In genomic region chr17:4860651-4861050, GRCh38 we compare ENCODE assay signal across 22 cellular contexts. TPM values are rescaled to one million over a fixed set of nuclear protein-coding genes. Genes with fewer than 3 reads are reported as not detected.
DNase-seq lines count a peak whose midpoint lies in the region; ATAC-seq and TF ChIP-seq lines count a peak whose summit lies in the region.
"Had no signal": no experiment of that assay in that cellular context is flagged by ENCODE, and none has a peak within 500 bp of the region (broad histone marks: within the 10 kb centered on the region; RNA-seq: fewer than 3 reads in every experiment).

No MANE protein-coding gene starts in this region.

- H3K4me2 ChIP-seq in mesenchymal stem cell (ENCODE audit: low read length, poor library complexity, severe bottlenecking) = no peak overlapping the region
- H3K4me2 ChIP-seq: SK-N-SH had no signal

- H3K9me3 Mint-ChIP-seq in endothelial cell (ENCODE audit: unreplicated experiment) = no peaks in the 10 kb centered on the region
- H3K9me3 Mint-ChIP-seq: activated CD4-positive, alpha-beta memory T cell treated with anti-CD3 and anti-CD28 coated beads, Interleukin-2, amount 10 ng/mL, durations not matched to agents 7 days and 5 days; activated naive CD4-positive, alpha-beta T cell treated with anti-CD3 and anti-CD28 coated beads, Interleukin-2, amount 50 U/mL, for 24 hours; CD4-positive, alpha-beta memory T cell; stimulated activated naive CD8-positive, alpha-beta T cell treated with anti-CD3 and anti-CD28 coated beads, Interleukin-15, Interleukin-2, amounts not matched to agents 100 ng/mL and 50 ng/mL, for 24 hours had no signal

- H3K4me1 Mint-ChIP-seq in endothelial cell (ENCODE audit: unreplicated experiment) = peaks cover 56% of the 10 kb centered on the region

- no peak overlapping the region for H4K91ac ChIP-seq in mesenchymal stem cell (ENCODE audit: low read length)

- H2AK5ac ChIP-seq in mesenchymal stem cell (ENCODE audit: low read length, severe bottlenecking) = no peak overlapping the region

- no peak overlapping the region for H3K14ac ChIP-seq in mesenchymal stem cell (ENCODE audit: low read length in 2 of 2)

- TF ChIP-seq POLR2A in testis (IDR thresholded peaks at IDR 0.05) = no peak

- intact Hi-C loops in testis (cut with DNase I; ENCODE audit: low total_unique reads) = no loop called here

- H3K4ac ChIP-seq in mesenchymal stem cell (ENCODE audit: low read depth in 1 of 2, low read length in 2 of 2) = no peak overlapping the region

- H3K27ac Mint-ChIP-seq in endothelial cell (ENCODE audit: unreplicated experiment) = peak overlapping the region; percentile 85
- H3K27ac Mint-ChIP-seq: activated CD4-positive, alpha-beta memory T cell treated with anti-CD3 and anti-CD28 coated beads, Interleukin-2, amount 10 ng/mL, durations not matched to agents 7 days and 5 days; activated naive CD4-positive, alpha-beta T cell treated with anti-CD3 and anti-CD28 coated beads, Interleukin-2, amount 50 U/mL, for 24 hours; stimulated activated naive CD8-positive, alpha-beta T cell treated with anti-CD3 and anti-CD28 coated beads, Interleukin-15, Interleukin-2, amounts not matched to agents 100 ng/mL and 50 ng/mL, for 24 hours had no signal

- no peak overlapping the region for H2BK120ac ChIP-seq in mesenchymal stem cell (ENCODE audit: low read depth, low read length)

- no peak for TF ChIP-seq CTCF in endothelial cell (IDR thresholded peaks at IDR 0.05; ENCODE audit: unreplicated experiment)
- no peak for TF ChIP-seq CTCF in testis (IDR thresholded peaks at IDR 0.05)

- WGBS in mesenchymal stem cell = 96% methylated on average over 9 of the region's 9 CpGs
- 37 to 60% methylated on average over 9 of the region's 9 CpGs for whole genome bisulfite sequencing in testis, 2 donors

- H3K36me3 Mint-ChIP-seq in endothelial cell (ENCODE audit: low read depth, unreplicated experiment) = peaks cover 17% of the 10 kb centered on the region

- H3K23ac ChIP-seq in mesenchymal stem cell (ENCODE audit: low read length in 2 of 2) = no peak overlapping the region

- no peak overlapping the region for H4K8ac ChIP-seq in mesenchymal stem cell (ENCODE audit: low read length)

- peaks cover 38% of the 10 kb centered on the region for H3K79me1 ChIP-seq in mesenchymal stem cell (replicated peaks; ENCODE audit: low read length, poor library complexity, severe bottlenecking)

- no peak for ATAC-seq in HG02678 (IDR thresholded peaks at IDR 0.05; ENCODE audit: unreplicated experiment)
- no peak for ATAC-seq in HG03565 (IDR thresholded peaks at IDR 0.05; ENCODE audit: unreplicated experiment)
- ATAC-seq: HCT116 had no signal

- DNase-seq in endothelial cell (ENCODE audit: low spot score) (no peak), mesenchymal stem cell (no peak), testis (no peak)
- no peak for DNase-seq in activated naive CD4-positive, alpha-beta T cell treated with Interleukin-2 at 50 U/mL for 16 hours
- DNase-seq: activated CD4-positive, alpha-beta memory T cell treated with anti-CD3 and anti-CD28 coated beads, Interleukin-2, amount 10 ng/mL, durations not matched to agents 7 days and 5 days; activated CD4-positive, CD25-positive, alpha-beta regulatory T cell; activated T-cell treated with anti-CD3 and anti-CD28 coated beads, Interleukin-2, amount 50 U/mL, for 1 hour; CD4-positive, alpha-beta memory T cell; KBM-7; MV-4-11; NCI-H1930; NCI-H446 treated with DMSO at 0.1 percent for 48 hours; ovary; Peyer's patch; SK-N-SH; stimulated activated CD4-positive, alpha-beta T cell treated with anti-CD3 and anti-CD28 coated beads, Interleukin-2, amount 100 ng/mL, for 24 hours had no signal

- no peaks in the 10 kb centered on the region for H3K9me3 ChIP-seq in mesenchymal stem cell (ENCODE audit: control insufficient read depth, low read length)
- no peaks in the 10 kb centered on the region for H3K9me3 ChIP-seq in testis
- H3K9me3 ChIP-seq: ovary, Peyer's patch, SK-N-SH had no signal

- H3K27me3 Mint-ChIP-seq in endothelial cell (ENCODE audit: unreplicated experiment) = peaks cover 11% of the 10 kb centered on the region
- H3K27me3 Mint-ChIP-seq: activated CD4-positive, alpha-beta memory T cell treated with anti-CD3 and anti-CD28 coated beads, Interleukin-2, amount 10 ng/mL, durations not matched to agents 7 days and 5 days; activated naive CD4-positive, alpha-beta T cell treated with anti-CD3 and anti-CD28 coated beads, Interleukin-2, amount 50 U/mL, for 24 hours; CD4-positive, alpha-beta memory T cell; stimulated activated naive CD8-positive, alpha-beta T cell treated with anti-CD3 and anti-CD28 coated beads, Interleukin-15, Interleukin-2, amounts not matched to agents 100 ng/mL and 50 ng/mL, for 24 hours had no signal

- H3K27me3 ChIP-seq in mesenchymal stem cell (ENCODE audit: control insufficient read depth in 1 of 2, insufficient read depth in 1 of 2, low read length in 2 of 2) (no peaks in the 10 kb centered on the region), testis (no peaks in the 10 kb centered on the region)
- H3K27me3 ChIP-seq: ovary, Peyer's patch had no signal

- peak overlapping the region; percentile 88 for H3K4me3 Mint-ChIP-seq in endothelial cell (ENCODE audit: unreplicated experiment)
- H3K4me3 Mint-ChIP-seq: activated CD4-positive, alpha-beta memory T cell treated with anti-CD3 and anti-CD28 coated beads, Interleukin-2, amount 10 ng/mL, durations not matched to agents 7 days and 5 days; activated naive CD4-positive, alpha-beta T cell treated with anti-CD3 and anti-CD28 coated beads, Interleukin-2, amount 50 U/mL, for 24 hours; CD4-positive, alpha-beta memory T cell; stimulated activated naive CD8-positive, alpha-beta T cell treated with anti-CD3 and anti-CD28 coated beads, Interleukin-15, Interleukin-2, amounts not matched to agents 100 ng/mL and 50 ng/mL, for 24 hours had no signal

- H3K4me3 ChIP-seq in mesenchymal stem cell (ENCODE audit: insufficient read depth in 1 of 2, low read depth in 1 of 2, low read length in 2 of 2) (no peak overlapping the region), testis (no peak overlapping the region)
- H3K4me3 ChIP-seq: ovary, Peyer's patch had no signal

- H2AFZ ChIP-seq in mesenchymal stem cell (ENCODE audit: low read depth, low read length) = no peak overlapping the region

- H2BK5ac ChIP-seq in mesenchymal stem cell (ENCODE audit: low read depth, low read length, poor library complexity, severe bottlenecking) = no peak overlapping the region

- peaks cover 13% of the 10 kb centered on the region for H3K4me1 ChIP-seq in mesenchymal stem cell (ENCODE audit: control insufficient read depth, insufficient read depth, low read depth, low read length)
- H3K4me1 ChIP-seq in testis = peaks cover 36% of the 10 kb centered on the region

- peak overlapping the region; percentile 90 for H3K27ac ChIP-seq in angular gyrus (ENCODE audit: low read depth, low read length)
- no peak overlapping the region for H3K27ac ChIP-seq in mesenchymal stem cell (ENCODE audit: low read length, poor library complexity, severe bottlenecking)
- peak overlapping the region; percentile 10 to 18 for H3K27ac ChIP-seq in testis
- H3K27ac ChIP-seq: ovary, Peyer's patch had no signal

- H3K18ac ChIP-seq in mesenchymal stem cell (ENCODE audit: low read depth in 1 of 2, low read length in 2 of 2) = no peak overlapping the region

- H2BK12ac ChIP-seq in mesenchymal stem cell (ENCODE audit: low read length in 2 of 2) = no peak overlapping the region

- H3K9ac ChIP-seq in mesenchymal stem cell (ENCODE audit: low read length) = peak overlapping the region; percentile 27
- H3K9ac ChIP-seq: SK-N-SH had no signal

- no peak overlapping the region for H2BK15ac ChIP-seq in mesenchymal stem cell (ENCODE audit: low read depth, poor library complexity, severe bottlenecking)

- H3K36me3 ChIP-seq in mesenchymal stem cell (ENCODE audit: control insufficient read depth in 1 of 2, insufficient read depth in 2 of 2, low read depth in 1 of 2, low read length in 2 of 2) = peaks cover 11 to 28% of the 10 kb centered on the region in 2 experiments
- no peaks in the 10 kb centered on the region for H3K36me3 ChIP-seq in testis (ENCODE audit: low read depth, missing control alignments)
- H3K36me3 ChIP-seq: ovary had no signal

RNA-seq across cellular contexts. Expression of gene MINK1, which starts 27.5 kb away (rescaled TPM):
- total RNA-seq in endothelial cell (ENCODE audit: unreplicated experiment) (176 TPM), testis (100 to 1,000 TPM; 135 to 142 TPM)
- 41.2 TPM for polyA plus RNA-seq in mesenchymal stem cell (2013, experiment 1 of 2)
- polyA plus RNA-seq in mesenchymal stem cell (2013, experiment 2 of 2) = 38.5 TPM
- 77.4 TPM for polyA plus RNA-seq in testis (ENCODE audit: insufficient read depth, low read depth, low replicate concordance)

RNA-seq across cellular contexts. Expression of gene C17orf107, which starts 38.7 kb away (rescaled TPM):
- total RNA-seq in endothelial cell (ENCODE audit: unreplicated experiment) = 2.3 TPM
- 0.17 TPM for polyA plus RNA-seq in mesenchymal stem cell (2013, experiment 1 of 2)
- polyA plus RNA-seq in mesenchymal stem cell (2013, experiment 2 of 2) = 0.23 TPM
- 1 to 10 TPM; 2.8 to 4.1 TPM for total RNA-seq in testis
- 1.5 TPM for polyA plus RNA-seq in testis (ENCODE audit: insufficient read depth, low read depth, low replicate concordance)

RNA-seq across cellular contexts. Expression of gene CHRNE, which starts 42.2 kb away (rescaled TPM):
- total RNA-seq in endothelial cell (ENCODE audit: unreplicated experiment) (1.2 TPM), testis (1 to 10 TPM; 1.4 to 2.6 TPM)
- 0.14 TPM for polyA plus RNA-seq in mesenchymal stem cell (2013, experiment 1 of 2)
- polyA plus RNA-seq in mesenchymal stem cell (2013, experiment 2 of 2) = 0.22 TPM
- 1.4 TPM for polyA plus RNA-seq in testis (ENCODE audit: insufficient read depth, low read depth, low replicate concordance)
- total RNA-seq: Peyer's patch had no signal

RNA-seq across cellular contexts. Expression of gene PLD2, which starts 53.7 kb away (rescaled TPM):
- total RNA-seq in endothelial cell (ENCODE audit: unreplicated experiment) (86.5 TPM), testis (10 to 100 TPM; 17.5 to 31.2 TPM)
- 12.3 TPM for polyA plus RNA-seq in mesenchymal stem cell (2013, experiment 1 of 2)
- 12.6 TPM for polyA plus RNA-seq in mesenchymal stem cell (2013, experiment 2 of 2)
- 11.0 TPM for polyA plus RNA-seq in testis (ENCODE audit: insufficient read depth, low read depth, low replicate concordance)
